In the genomic region with DNA sequence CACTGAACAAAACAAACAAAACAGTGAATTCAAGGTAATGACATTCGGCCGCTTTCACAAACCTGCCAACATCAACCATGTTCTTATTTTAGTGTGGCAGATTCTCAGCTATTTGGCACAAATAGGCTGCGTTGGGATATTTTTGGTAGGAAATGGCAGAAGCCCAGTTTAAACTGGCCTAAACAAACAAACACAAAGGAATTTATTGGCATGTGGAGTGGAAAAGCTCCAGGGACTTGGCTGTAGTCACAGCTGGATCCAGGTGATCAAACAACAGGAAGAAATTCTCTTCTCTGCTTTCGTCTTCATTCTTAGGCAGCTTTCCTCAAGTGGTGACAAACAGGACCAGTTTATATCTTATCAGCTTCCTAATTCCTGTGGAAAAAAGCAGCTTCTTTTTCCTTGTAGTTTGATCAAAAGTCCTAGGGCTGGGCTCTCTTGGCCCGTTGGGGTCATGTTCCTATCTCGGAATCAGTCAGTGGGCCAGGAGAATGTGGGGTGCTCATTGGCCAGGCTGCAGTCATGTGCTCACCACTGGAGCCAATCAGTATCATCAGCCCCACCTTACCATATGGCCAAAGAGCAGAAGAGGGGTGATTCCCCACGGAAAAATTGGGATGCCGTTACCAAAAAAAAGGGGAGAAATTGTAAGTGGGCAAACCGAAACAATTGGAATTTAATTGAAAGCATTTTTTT, we compare ENCODE assay signal across 13 cellular contexts. TPM values are rescaled to one million over a fixed set of nuclear protein-coding genes. Genes with fewer than 3 reads are reported as not detected.
A peak's percentile ranks its signal among the peaks of the same experiment; 100 is the strongest.
DNase-seq lines count a peak whose midpoint lies in the region; ATAC-seq, FAIRE-seq and TF ChIP-seq lines count a peak whose summit lies in the region.
"Had no signal": no experiment of that assay in that cellular context is flagged by ENCODE, and none has a peak within 500 bp of the region (broad histone marks: within the 10 kb centered on the region; RNA-seq: fewer than 3 reads in every experiment).

No MANE protein-coding gene starts in this region.

- no peak for FAIRE-seq in K562 (lab: Jason Lieb, UNC)

- TF ChIP-seq EP300 in K562 (IDR thresholded peaks at IDR 0.05; ENCODE audit: low read length), result no peak

- DNase-seq in Karpas-422 (no peak), K562 (ENCODE audit: extremely low read depth in 1 of 4, low spot score in 3 of 4) (peak in 3 of 4 experiments; percentile 12 to 64 (median 58)), osteocyte (ENCODE audit: extremely low spot score, unreplicated experiment) (no peak), SHP77 (lab: John Stamatoyannopoulos, UW) (no peak), NCI-H82 (lab: John Stamatoyannopoulos, UW) (no peak), GM03348 (ENCODE audit: low spot score) (no peak)
- DNase-seq: activated T-cell treated with anti-CD3 and anti-CD28 coated beads for 4 hours; erythroblast; NCI-H187 treated with DMSO at 0.1 percent for 48 hours; stimulated activated CD4-positive, alpha-beta T cell treated with anti-CD3 and anti-CD28 coated beads, Interleukin-12 subunit alpha, Interleukin-12 subunit beta, amount 100 ng/mL, for 4 hours; stimulated activated CD8-positive, alpha-beta memory T cell treated with anti-CD3 and anti-CD28 coated beads, Interleukin-4, amount 100 ng/mL, for 48 hours had no signal

- no TSS peak for BruUV-seq in K562 (replicated peaks; lab: Mats Ljungman, UMichigan)

- peaks cover 19% of the 10 kb centered on the region for H3K36me3 Mint-ChIP-seq in osteocyte (ENCODE audit: unreplicated experiment)
- peaks cover 14% of the 10 kb centered on the region for H3K36me3 Mint-ChIP-seq in stimulated activated memory B cell treated with anti-CD40 and anti-IgM and Interleukin-4, amounts not matched to agents 10 μg/mL and 1 μg/mL and 100 μg/mL, for 72 hours

- H3K79me2 ChIP-seq in DOHH2 (ENCODE audit: control insufficient read depth, low read length) (peaks cover 68% of the 10 kb centered on the region), Karpas-422 (ENCODE audit: low read length) (peaks cover 88% of the 10 kb centered on the region), K562 (ENCODE audit: control insufficient read depth, insufficient read depth, low read length) (no peaks in the 10 kb centered on the region)

- peaks cover 24% of the 10 kb centered on the region for H3F3A ChIP-seq in DOHH2 (ENCODE audit: control insufficient read depth, insufficient read depth)

- no peaks in the 10 kb centered on the region for H3K27me3 Mint-ChIP-seq in osteocyte (ENCODE audit: unreplicated experiment)
- no peaks in the 10 kb centered on the region for H3K27me3 Mint-ChIP-seq in stimulated activated memory B cell treated with anti-CD40 and anti-IgM and Interleukin-4, amounts not matched to agents 10 μg/mL and 1 μg/mL and 100 μg/mL, for 72 hours

- TF ChIP-seq CTCF in DOHH2 (IDR thresholded peaks at IDR 0.05; ENCODE audit: low read depth, low read length, poor library complexity, severe bottlenecking), result no peak
- no peak for TF ChIP-seq CTCF in K562 (IDR thresholded peaks at IDR 0.05 in 2 of 3, conservative IDR thresholded peaks at IDR 0.05 in 1 of 3; ENCODE audit: insufficient read depth in 2 of 3, low read depth in 1 of 3, low read length in 3 of 3)
- TF ChIP-seq CTCF in osteocyte (IDR thresholded peaks at IDR 0.05), result no peak

- no peak for TF ChIP-seq POLR2A in K562 (conservative IDR thresholded peaks at IDR 0.05)

- H2AFZ ChIP-seq in Karpas-422 (ENCODE audit: low read length) (no peak overlapping the region), K562 (ENCODE audit: low read depth, low read length) (no peak overlapping the region)

- in situ Hi-C loops in K562 (cut with MboI), result no loop called here

- intact Hi-C loops in K562 (cut with micrococcal nuclease), result no loop called here

- H3K9me2 ChIP-seq in DOHH2 (replicated peaks; ENCODE audit: control insufficient read depth, low read length), result no peaks in the 10 kb centered on the region
- no peaks in the 10 kb centered on the region for H3K9me2 ChIP-seq in Karpas-422 (replicated peaks; ENCODE audit: insufficient read depth, low read length)

- peaks cover 79% of the 10 kb centered on the region for H3K4me1 ChIP-seq in DOHH2 (ENCODE audit: control insufficient read depth, low read length)
- H3K4me1 ChIP-seq in Karpas-422 (ENCODE audit: low read length), result peaks cover 95% of the 10 kb centered on the region
- no peaks in the 10 kb centered on the region; a peak in 1 of 5 replicates for H3K4me1 ChIP-seq in K562 (replicated peaks in 1 of 2; ENCODE audit: control insufficient read depth in 2 of 2, insufficient read depth in 2 of 2, low read length in 2 of 2)

- H3K9ac ChIP-seq in Karpas-422 (ENCODE audit: low read length) (no peak overlapping the region), K562 (ENCODE audit: insufficient read depth in 1 of 2, low read depth in 2 of 2, low read length in 2 of 2) (no peak overlapping the region)

- H3K9me3 Mint-ChIP-seq in osteocyte (ENCODE audit: unreplicated experiment), result peaks cover 6% of the 10 kb centered on the region
- peaks cover 8% of the 10 kb centered on the region for H3K9me3 Mint-ChIP-seq in stimulated activated memory B cell treated with anti-CD40 and anti-IgM and Interleukin-4, amounts not matched to agents 10 μg/mL and 1 μg/mL and 100 μg/mL, for 72 hours

- H3K4me3 ChIP-seq in DOHH2 (ENCODE audit: low read length), result no peak overlapping the region
- no peak overlapping the region for H3K4me3 ChIP-seq in Karpas-422 (ENCODE audit: low read length)
- no peak overlapping the region for H3K4me3 ChIP-seq in K562

- no peaks in the 10 kb centered on the region for H3K9me3 ChIP-seq in DOHH2 (ENCODE audit: control insufficient read depth, insufficient read depth, low read length)
- H3K9me3 ChIP-seq in Karpas-422 (ENCODE audit: low read length), result no peaks in the 10 kb centered on the region
- H3K9me3 ChIP-seq in K562 (replicated peaks; ENCODE audit: control insufficient read depth, insufficient read depth, low read depth, low read length), result no peaks in the 10 kb centered on the region

- H3K27me3 ChIP-seq in DOHH2 (ENCODE audit: control insufficient read depth, low read length) (no peaks in the 10 kb centered on the region), Karpas-422 (ENCODE audit: low read length) (no peaks in the 10 kb centered on the region), K562 (ENCODE audit: control insufficient read depth in 2 of 2, insufficient read depth in 2 of 2, low read length in 2 of 2) (peaks cover 0 to 9% of the 10 kb centered on the region in 2 experiments; a peak in 1 of 5 replicates)

- H3K27ac Mint-ChIP-seq in osteocyte (ENCODE audit: unreplicated experiment), result peak overlapping the region; percentile 75
- H3K27ac Mint-ChIP-seq in stimulated activated memory B cell treated with anti-CD40 and anti-IgM and Interleukin-4, amounts not matched to agents 10 μg/mL and 1 μg/mL and 100 μg/mL, for 72 hours, result no peak overlapping the region

- H3K36me3 ChIP-seq in DOHH2 (ENCODE audit: control insufficient read depth, low read length), result peaks cover 36% of the 10 kb centered on the region
- H3K36me3 ChIP-seq in Karpas-422 (ENCODE audit: insufficient read depth, low read length), result peaks cover 6% of the 10 kb centered on the region; the same call in 1 of the 2 replicates
- H3K36me3 ChIP-seq in K562 (ENCODE audit: control insufficient read depth, insufficient read depth, low read length), result no peaks in the 10 kb centered on the region

- POLR2A ChIA-PET in K562 (lab: Yijun Ruan, JAX), result no interaction called here

- no peaks in the 10 kb centered on the region for H3K9me1 ChIP-seq in K562 (ENCODE audit: control insufficient read depth, insufficient read depth, low read length)

- CTCF ChIA-PET in K562 (lab: Yijun Ruan, JAX; ENCODE audit: low intra/inter-chr PET ratio), result no interaction called here

- H4K20me1 ChIP-seq in DOHH2 (ENCODE audit: control insufficient read depth, insufficient read depth, low read depth, low read length) (no peaks in the 10 kb centered on the region), Karpas-422 (ENCODE audit: insufficient read depth, low read depth, low read length) (no peaks in the 10 kb centered on the region), K562 (replicated peaks; ENCODE audit: control insufficient read depth, insufficient read depth, low read length) (no peaks in the 10 kb centered on the region)

- H3K27ac ChIP-seq in DOHH2 (ENCODE audit: low read depth, low read length), result 0 out of 2 replicates have a peak overlapping the region, but pooled peaks have one; percentile 33
- peak overlapping the region; percentile 97 for H3K27ac ChIP-seq in Karpas-422 (ENCODE audit: low read length)
- H3K27ac ChIP-seq in K562 (ENCODE audit: extremely low read depth, low read depth, low read length), result no peak overlapping the region

- H3K4me3 Mint-ChIP-seq in osteocyte (ENCODE audit: unreplicated experiment), result no peak overlapping the region
- no peak overlapping the region for H3K4me3 Mint-ChIP-seq in stimulated activated memory B cell treated with anti-CD40 and anti-IgM and Interleukin-4, amounts not matched to agents 10 μg/mL and 1 μg/mL and 100 μg/mL, for 72 hours

- H3K4me2 ChIP-seq in DOHH2 (ENCODE audit: low read length) (no peak overlapping the region), Karpas-422 (ENCODE audit: low read depth, low read length, poor library complexity, severe bottlenecking) (no peak overlapping the region), K562 (ENCODE audit: insufficient read depth, low read length) (no peak overlapping the region)

- WGBS in K562 (ENCODE audit: insufficient coverage, low coverage, missing lambda C conversion rate), result 8% methylated on average over 9 of the region's 9 CpGs

- H3K4me1 Mint-ChIP-seq in osteocyte (ENCODE audit: unreplicated experiment), result peaks cover 77% of the 10 kb centered on the region
- H3K4me1 Mint-ChIP-seq in stimulated activated memory B cell treated with anti-CD40 and anti-IgM and Interleukin-4, amounts not matched to agents 10 μg/mL and 1 μg/mL and 100 μg/mL, for 72 hours, result peaks cover 45% of the 10 kb centered on the region

- TF ChIP-seq RAD21 in K562 (CRISPR knock-in tag; conservative IDR thresholded peaks at IDR 0.05 in 1 of 2, IDR thresholded peaks at IDR 0.05 in 1 of 2), result no peak

- ATAC-seq in K562, result no peak
- no peak for ATAC-seq in stimulated activated memory B cell treated with anti-CD40 and anti-IgM and Interleukin-4, amounts not matched to agents 10 μg/mL and 1 μg/mL and 100 μg/mL, for 72 hours

RNA-seq across cellular contexts. Expression of a gene that starts 22.6 kb away (rescaled TPM):
- 149 and 291 TPM in 2 replicates for total RNA-seq in Karpas-422 (2014; rRNA removed; shearing (Covaris generic); ENCODE audit: low replicate concordance)
- total RNA-seq in K562 (2011; cell fraction: chromatin; rRNA removed; ENCODE audit: low replicate concordance), result 0.88 TPM in 1 of 2 replicates, not detected in the other
- total RNA-seq in K562 (2011; cell fraction: nucleolus; rRNA removed), result not detected in 2 replicates
- total RNA-seq in K562 (2011; cell fraction: nucleoplasm; rRNA removed), result not detected in 2 replicates
- total RNA-seq in K562 (2014; rRNA removed) (not detected in 2 replicates), K562 (2014; rRNA removed; fragmentation: Illumina TruSeq; extraction: Trizol) (0.29 and 0.36 TPM in 2 replicates), K562 (2015; rRNA removed; fragmentation: Illumina TruSeq; extraction: Trizol) (not detected in 2 replicates), K562 (2021) (0.56 and 0.80 TPM in 2 replicates), osteocyte (157 and 169 TPM in 2 replicates)
- polyA plus RNA-seq in K562 (2011; rRNA removed) (0.28 and 0.82 TPM in 2 replicates), K562 (2014; fragmentation: Illumina TruSeq; extraction: Trizol) (0.16 and 0.29 TPM in 2 replicates), K562 (2014; fragmentation: Nextera tagmentation; extraction: Ambion mirVana) (under 1 TPM in 1 of 2 experiments, not detected in 1; 0.06 TPM), K562 (2014; rRNA removed) (0.16 TPM in 1 of 2 replicates, not detected in the other)
- polyA plus RNA-seq in K562 (2011; cell fraction: cytosol; rRNA removed), result 0.15 and 0.40 TPM in 2 replicates
- 0.34 TPM in 1 of 2 replicates, not detected in the other for polyA plus RNA-seq in K562 (2011; cell fraction: nucleus; rRNA removed)
- 0.23 and 0.25 TPM in 2 replicates for polyA plus RNA-seq in K562 (2012)
- 0.49 TPM in 1 of 2 replicates, not detected in the other for polyA minus RNA-seq in K562 (2011; rRNA and poly(A)+ RNA removed)
- 1.3 TPM in 1 of 2 replicates, not detected in the other for polyA minus RNA-seq in K562 (2011; cell fraction: cytosol; rRNA and poly(A)+ RNA removed)
- not detected in 2 replicates for polyA minus RNA-seq in K562 (2011; cell fraction: nucleus; rRNA and poly(A)+ RNA removed)

Comparison
In these comparisons a context has a peak if more than half of its experiments do, and no peak if none do; other contexts are left out.
1. DNase-seq: peak in K562 (3 of 4); none in Karpas-422 (single experiment), osteocyte (single experiment), SHP77 (0 of 2), NCI-H82 (single experiment) and GM03348 (single experiment).
2. RNA of a gene that starts 22.6 kb away (total RNA-seq): 149 to 291 TPM in Karpas-422 and 157 to 169 TPM in osteocyte; 0.29 to 0.88 TPM in K562; every median in the first group is over 10 times any median in the second.